Comparison of ENCODE assay signal across 8 cellular contexts in the genomic region with DNA sequence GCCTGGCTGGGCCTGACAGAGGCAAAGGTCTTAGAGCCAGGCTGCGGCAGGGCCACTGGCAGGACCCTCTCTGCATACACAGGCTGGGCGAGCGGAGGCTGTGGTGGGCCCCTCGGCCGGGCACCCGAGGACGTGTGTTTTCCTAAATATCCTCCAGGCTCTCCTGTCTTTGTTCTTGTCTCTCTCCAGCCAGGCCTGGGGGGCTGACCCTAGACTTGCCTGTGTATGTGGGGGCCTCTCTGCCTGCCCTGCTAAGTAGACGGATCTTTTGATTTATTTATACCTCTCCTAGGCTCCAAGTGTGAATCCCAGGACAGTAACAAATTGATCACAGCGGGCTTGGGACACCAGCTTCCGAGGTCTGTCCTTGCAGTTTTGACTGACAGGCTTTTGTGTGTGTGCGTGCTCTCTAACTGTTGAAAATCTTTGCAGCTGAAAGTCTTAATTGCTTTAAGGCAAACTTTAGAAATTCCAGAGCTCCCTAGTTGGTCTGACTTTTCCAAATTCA. TPM values are rescaled to one million over a fixed set of nuclear protein-coding genes. Genes with fewer than 3 reads are reported as not detected.
DNase-seq lines count a peak whose midpoint lies in the region; ATAC-seq and TF ChIP-seq lines count a peak whose summit lies in the region.

No MANE protein-coding gene starts in this region.

- H2AFZ ChIP-seq in neuron (ENCODE audit: low read depth, low read length): peak overlapping the region; percentile 5

- no peak for TF ChIP-seq CTCF in Peyer's patch (IDR thresholded peaks at IDR 0.05)

- DNase-seq in EL: peak; percentile 32
- peak in 1 of 3 donors; percentile 74 for DNase-seq in Peyer's patch
- no peak for DNase-seq in epithelial cell of prostate (ENCODE audit: low read depth, low spot score)
- DNase-seq in islet precursor cell: no peak
- no peak for DNase-seq in HuH-7 (ENCODE audit: low spot score)
- DNase-seq in iPS-NIHi7 (ENCODE audit: extremely low spot score): no peak

- H3K4me1 ChIP-seq in Peyer's patch (peaks cover 3 to 54% (median 14%) of the 10 kb centered on the region in 4 donors), neuron (ENCODE audit: insufficient read depth, low read length) (peaks cover 54% of the 10 kb centered on the region)

- no peak for ATAC-seq in GM18868 (IDR thresholded peaks at IDR 0.05; ENCODE audit: unreplicated experiment)

- no peak for TF ChIP-seq POLR2A in Peyer's patch (IDR thresholded peaks at IDR 0.05)

- H3K27ac ChIP-seq in Peyer's patch: peak overlapping the region; percentile 79 to 96 (median 89)
- peak overlapping the region; percentile 67 for H3K27ac ChIP-seq in epithelial cell of prostate

- H3K27me3 ChIP-seq in Peyer's patch: no peaks in the 10 kb centered on the region
- no peaks in the 10 kb centered on the region for H3K27me3 ChIP-seq in neuron (ENCODE audit: insufficient read depth, low read length)

- no peaks in the 10 kb centered on the region for H3K9me3 ChIP-seq in Peyer's patch
- H3K9me3 ChIP-seq in neuron (ENCODE audit: low read length): no peaks in the 10 kb centered on the region

- H3K36me3 ChIP-seq in Peyer's patch (no peaks in the 10 kb centered on the region), neuron (ENCODE audit: insufficient read depth, low read length) (no peaks in the 10 kb centered on the region)

- peak overlapping the region; percentile 75 to 98 (median 85) for H3K4me3 ChIP-seq in Peyer's patch
- H3K4me3 ChIP-seq in neuron (ENCODE audit: low read length): peak overlapping the region; percentile 82

RNA-seq across cellular contexts. Expression of a gene that starts 1.1 kb away (rescaled TPM):
- total RNA-seq in Peyer's patch: 10 to 100 TPM; 38.4 to 77.6 (median 46.9) TPM
